In genomic region chr11:107018274-107018901, GRCh38 we compare ENCODE assay signal across 8 cellular contexts. TPM values are rescaled to one million over a fixed set of nuclear protein-coding genes. Genes with fewer than 3 reads are reported as not detected.
DNase-seq lines count a peak whose midpoint lies in the region; ATAC-seq, FAIRE-seq and TF ChIP-seq lines count a peak whose summit lies in the region.

Gene GUCY1A2 (minus strand): TSS chr11:107018476. CDS start chr11:107018055, 421 bp downstream.

- H3K36me3 ChIP-seq in SJSA1, result no peaks in the 10 kb centered on the region

- no peak for FAIRE-seq in A549 (lab: Jason Lieb, UNC)

- peak within 1 kb of the TSS; percentile 96 for H3K4me2 ChIP-seq in A549

- CTCF ChIA-PET in A549 (lab: Yijun Ruan, JAX), result no interaction called here

- no CpG with 5 or more reads among the region's 60 CpGs for WGBS in A549 (ENCODE audit: missing lambda C conversion rate)

- no peaks in the 10 kb centered on the region for H3K9me3 ChIP-seq in A549
- H3K9me3 ChIP-seq in SJSA1 (replicated peaks), result no peaks in the 10 kb centered on the region

- ATAC-seq in A549, result peak; percentile 44 to 53
- peak; percentile 49 for ATAC-seq in GM18505 (IDR thresholded peaks at IDR 0.05; ENCODE audit: unreplicated experiment)
- ATAC-seq in HG03064 (IDR thresholded peaks at IDR 0.05; ENCODE audit: low read depth, unreplicated experiment), result peak; percentile 35
- ATAC-seq in activated CD4-positive, CD25-positive, alpha-beta regulatory T cell treated with anti-CD3 and anti-CD28 coated beads, Interleukin-2, amount 50 U/mL, for 24 hours, result no peak
- no peak for ATAC-seq in GM18873 (IDR thresholded peaks at IDR 0.05; ENCODE audit: low FRiP score, unreplicated experiment)

- no peak for TF ChIP-seq POLR2A in A549 (IDR thresholded peaks at IDR 0.05; ENCODE audit: low read length)
- no peak for TF ChIP-seq POLR2A in GM18505 (IDR thresholded peaks at IDR 0.05; ENCODE audit: borderline replicate concordance, extremely low read depth, insufficient read depth, insufficient read length)

- peak in 1 of 2 experiments; percentile 6 for DNase-seq in A549 (ENCODE audit: low read depth in 1 of 2, low spot score in 1 of 2)
- DNase-seq in SJSA1 (ENCODE audit: low read depth in 1 of 2, low spot score in 2 of 2), result peak in 1 of 2 experiments; percentile 23
- DNase-seq in fibroblast of pulmonary artery (ENCODE audit: low read depth), result no peak
- peak in 48 of 56 donors; percentile 2 to 80 (median 57) for DNase-seq in nucleus accumbens (lab: John Stamatoyannopoulos, UW)

- TF ChIP-seq EP300 in A549 (IDR thresholded peaks at IDR 0.05), result no peak

- no peaks in the 10 kb centered on the region for H3K27me3 ChIP-seq in SJSA1 (replicated peaks)

- H3K4me1 ChIP-seq in A549 (peaks cover 18% of the 10 kb centered on the region; the same call in 2 of the 3 replicates), SJSA1 (replicated peaks) (peaks cover 5% of the 10 kb centered on the region)

- TF ChIP-seq CTCF in A549 (IDR thresholded peaks at IDR 0.05) (no peak), fibroblast of pulmonary artery (IDR thresholded peaks at IDR 0.05; ENCODE audit: low read length, missing control alignments) (no peak)

- POLR2A ChIA-PET in A549 (lab: Yijun Ruan, JAX), result interaction anchor here (0.7 kb wide), 1 partner anchor 120 kb away, joined by 6 read pairs; no protein-coding TSS in a partner anchor

- no peak for TF ChIP-seq RAD21 in A549 (conservative IDR thresholded peaks at IDR 0.05 in 1 of 2, IDR thresholded peaks at IDR 0.05 in 1 of 2)

- H3K4me3 ChIP-seq in A549 (peak within 1 kb of the TSS; percentile 62), SJSA1 (peak within 1 kb of the TSS; percentile 42), fibroblast of pulmonary artery (replicated peaks; ENCODE audit: low read depth, low read length) (peak within 1 kb of the TSS; percentile 58)

- H3K27ac ChIP-seq in A549, result peak within 1 kb of the TSS; percentile 52 to 83; a peak in 5 of 6 replicates
- no peak within 1 kb of the TSS for H3K27ac ChIP-seq in SJSA1

TF ChIP-seq in A549, 52 proteins besides CTCF, POLR2A, EP300 and RAD21:
- TF ChIP-seq CBX2 (IDR thresholded peaks at IDR 0.05; ENCODE audit: borderline replicate concordance, low read depth) (no peak), FOSB (CRISPR knock-in tag; IDR thresholded peaks at IDR 0.05) (no peak)
- TF ChIP-seq, protein P1, sequence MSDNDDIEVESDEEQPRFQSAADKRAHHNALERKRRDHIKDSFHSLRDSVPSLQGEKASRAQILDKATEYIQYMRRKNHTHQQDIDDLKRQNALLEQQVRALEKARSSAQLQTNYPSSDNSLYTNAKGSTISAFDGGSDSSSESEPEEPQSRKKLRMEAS (IDR thresholded peaks at IDR 0.05), result peak; percentile 46; the same call in 1 of the 2 replicates
TF ChIP-seq in A549: peak in this region for 1.

RNA-seq across cellular contexts. Expression of gene GUCY1A2, which starts in this region (rescaled TPM):
- 0.16 and 0.34 TPM in 2 replicates for polyA plus RNA-seq in A549 (2011; rRNA removed)
- polyA plus RNA-seq in A549 (2012; cell fraction: cytosol; rRNA removed), result 0.03 TPM in 2 replicates
- polyA plus RNA-seq in A549 (2012; cell fraction: nucleus; rRNA removed), result 0.01 TPM in 2 replicates
- polyA plus RNA-seq in A549 (2017; fragmentation: RNase III; extraction: RNeasy Plus Mini Kit Qiagen cat#74134 plus additional on column Dnase treatment), result 0.03 to 0.12 TPM (median 0.04 TPM) in 3 replicates
- 0.54 and 0.66 TPM in 2 replicates for polyA minus RNA-seq in A549 (2011; rRNA and poly(A)+ RNA removed)
- 0.11 and 0.13 TPM in 2 replicates for total RNA-seq in SJSA1 (2014; rRNA removed; shearing (Covaris generic))

Comparison
In these comparisons a context has a peak if more than half of its experiments do, and no peak if none do; other contexts are left out.
1. Peak in ATAC-seq, H3K4me3 ChIP-seq, H3K27ac ChIP-seq and H3K4me2 ChIP-seq in A549; RNA of the gene not detected or under 1 TPM.
2. ATAC-seq: peak in GM18505 (single experiment) and HG03064 (single experiment); none in activated CD4-positive, CD25-positive, alpha-beta regulatory T cell treated with anti-CD3 and anti-CD28 coated beads, Interleukin-2, amount 50 U/mL, for 24 hours (0 of 2) and GM18873 (single experiment).
3. Peak in every context shown above with its lines, with median percentiles within 50 percentile points of each other: H3K4me3 ChIP-seq.